27 cellular contexts compared by ENCODE assay signal in genomic region chr3:22858486-22858885, GRCh38.
"Had no signal": no experiment of that assay in that cellular context is flagged by ENCODE, and none has a peak within 500 bp of the region (broad histone marks: within the 10 kb centered on the region; RNA-seq: fewer than 3 reads in every experiment).

No MANE protein-coding gene starts in this region.

- H3K9me3 ChIP-seq: ascending aorta, breast epithelium had no signal

- H3K4me3 ChIP-seq: ascending aorta, breast epithelium, cardiac muscle cell, coronary artery, dorsolateral prefrontal cortex had no signal

- DNase-seq: activated CD4-positive, alpha-beta memory T cell treated with anti-CD3 and anti-CD28 coated beads for 36 hours; activated CD4-positive, alpha-beta T cell treated with anti-CD3 and anti-CD28 coated beads for 36 hours; activated CD4-positive, alpha-beta T cell treated with anti-CD3 and anti-CD28 coated beads, Interleukin-2, amount 10 ng/mL, durations not matched to agents 24 days and 14 days; activated CD4-positive, CD25-positive, alpha-beta regulatory T cell; activated CD4-positive, CD25-positive, alpha-beta regulatory T cell treated with anti-CD3 and anti-CD28 coated beads, Interleukin-2, amount 50 U/mL, for 72 hours; activated CD8-positive, alpha-beta memory T cell treated with anti-CD3 and anti-CD28 coated beads, Interleukin-2, amount 10 ng/mL, durations not matched to agents 7 days and 5 days; activated CD8-positive, alpha-beta memory T cell treated with anti-CD3 and anti-CD28 coated beads, Interleukin-2, amount 50 U/mL, for 4 hours; activated CD8-positive, alpha-beta T cell treated with anti-CD3 and anti-CD28 coated beads, Interleukin-2, amount 10 ng/mL, durations not matched to agents 7 days and 5 days; activated effector memory CD4-positive, alpha-beta T cell treated with anti-CD3 and anti-CD28 coated beads, Interleukin-2, amount 50 U/mL, for 16 hours; activated naive CD4-positive, alpha-beta T cell treated with anti-CD3 and anti-CD28 coated beads for 36 hours; activated naive CD8-positive, alpha-beta T cell treated with anti-CD3 and anti-CD28 coated beads for 36 hours; activated naive CD8-positive, alpha-beta T cell treated with anti-CD3 and anti-CD28 coated beads, Interleukin-2, amount 50 U/mL, for 24 hours; activated T-cell treated with anti-CD3 and anti-CD28 coated beads, Interleukin-2, amount 50 U/mL, for 1 hour; activated T-cell treated with anti-CD3 and anti-CD28 coated beads, Interleukin-2, amount 50 U/mL, for 48 hours; central memory CD4-positive, alpha-beta T cell; dorsolateral prefrontal cortex; effector memory CD4-positive, alpha-beta T cell; endodermal cell; foreskin fibroblast; head of caudate nucleus; T-helper 1 cell; T-helper 17 cell; T1000 had no signal

- H3K36me3 ChIP-seq: ascending aorta, breast epithelium, cardiac muscle cell had no signal

- H3K27ac ChIP-seq: ascending aorta, breast epithelium, cardiac muscle cell, coronary artery, dorsolateral prefrontal cortex had no signal

- H3K27me3 ChIP-seq: ascending aorta, breast epithelium, cardiac muscle cell, dorsolateral prefrontal cortex had no signal

- H3K4me1 ChIP-seq: ascending aorta, breast epithelium had no signal
